In genomic region chrX:119168104-119168503, GRCh38 we compare ENCODE assay signal across 41 cellular contexts. TPM values are rescaled to one million over a fixed set of nuclear protein-coding genes. Genes with fewer than 3 reads are reported as not detected.
"Had no signal": no experiment of that assay in that cellular context is flagged by ENCODE, and none has a peak within 500 bp of the region (broad histone marks: within the 10 kb centered on the region; RNA-seq: fewer than 3 reads in every experiment).

No MANE protein-coding gene starts in this region.

- H3K27ac ChIP-seq: adrenal gland, ascending aorta, body of pancreas, brain microvascular endothelial cell, breast epithelium, cardiac muscle cell had no signal

- H3K36me3 Mint-ChIP-seq: activated naive CD4-positive, alpha-beta T cell treated with anti-CD3 and anti-CD28 coated beads, Interleukin-2, amount 10 ng/mL, durations not matched to agents 7 days and 5 days; activated naive CD4-positive, alpha-beta T cell treated with anti-CD3 and anti-CD28 coated beads, Interleukin-2, amount 50 U/mL, for 24 hours; activated naive CD4-positive, alpha-beta T cell treated with anti-CD3 and anti-CD28 coated beads, Interleukin-2, amount 50 U/mL, for 72 hours; activated naive CD8-positive, alpha-beta T cell; activated naive CD8-positive, alpha-beta T cell treated with anti-CD3 and anti-CD28 coated beads for 36 hours; activated naive CD8-positive, alpha-beta T cell treated with anti-CD3 and anti-CD28 coated beads, Interleukin-2, amount 10 ng/mL, durations not matched to agents 7 days and 5 days; brain had no signal

- DNase-seq: activated effector memory CD4-positive, alpha-beta T cell treated with anti-CD3 and anti-CD28 coated beads, Interleukin-2, amount 50 U/mL, for 16 hours; activated effector memory CD4-positive, alpha-beta T cell treated with Interleukin-2 at 50 U/mL for 16 hours; activated gamma-delta T cell; activated gamma-delta T cell treated with Interleukin-2 at 50 U/mL for 16 hours; activated naive CD4-positive, alpha-beta T cell; activated naive CD4-positive, alpha-beta T cell treated with anti-CD3 and anti-CD28 coated beads for 36 hours; activated naive CD4-positive, alpha-beta T cell treated with anti-CD3 and anti-CD28 coated beads, Interleukin-2, amount 10 ng/mL, durations not matched to agents 7 days and 5 days; activated naive CD4-positive, alpha-beta T cell treated with anti-CD3 and anti-CD28 coated beads, Interleukin-2, amount 50 U/mL, for 16 hours; activated naive CD4-positive, alpha-beta T cell treated with Interleukin-2 at 50 U/mL for 16 hours; activated naive CD8-positive, alpha-beta T cell treated with anti-CD3 and anti-CD28 coated beads for 36 hours; activated naive CD8-positive, alpha-beta T cell treated with anti-CD3 and anti-CD28 coated beads, Interleukin-2, amount 10 ng/mL, durations not matched to agents 7 days and 5 days; activated naive CD8-positive, alpha-beta T cell treated with anti-CD3 and anti-CD28 coated beads, Interleukin-2, amount 50 U/mL, for 24 hours; activated T-cell treated with anti-CD3 and anti-CD28 coated beads for 4 hours; activated T-cell treated with anti-CD3 and anti-CD28 coated beads, Interleukin-2, amount 50 U/mL, for 1 hour; activated T-cell treated with anti-CD3 and anti-CD28 coated beads, Interleukin-2, amount 50 U/mL, for 24 hours; activated T-cell treated with anti-CD3 and anti-CD28 coated beads, Interleukin-2, amount 50 U/mL, for 4 hours; activated T-cell treated with anti-CD3 and anti-CD28 coated beads, Interleukin-2, amount 50 U/mL, for 48 hours; activated T-cell treated with anti-CD3 and anti-CD28 coated beads, Interleukin-2, amount 50 U/mL, for 72 hours; adrenal gland; amniotic stem cell; amygdala; anterior cingulate cortex; aorta; body of pancreas; brain microvascular endothelial cell; caudate nucleus; central memory CD4-positive, alpha-beta T cell; cerebellar nuclear complex had no signal

- H3K9me3 Mint-ChIP-seq: activated naive CD4-positive, alpha-beta T cell treated with anti-CD3 and anti-CD28 coated beads for 36 hours; activated naive CD4-positive, alpha-beta T cell treated with anti-CD3 and anti-CD28 coated beads, Interleukin-2, amount 10 ng/mL, durations not matched to agents 7 days and 5 days; activated naive CD4-positive, alpha-beta T cell treated with anti-CD3 and anti-CD28 coated beads, Interleukin-2, amount 50 U/mL, for 24 hours; activated naive CD4-positive, alpha-beta T cell treated with anti-CD3 and anti-CD28 coated beads, Interleukin-2, amount 50 U/mL, for 72 hours; activated naive CD8-positive, alpha-beta T cell treated with anti-CD3 and anti-CD28 coated beads for 36 hours; activated naive CD8-positive, alpha-beta T cell treated with anti-CD3 and anti-CD28 coated beads, Interleukin-2, amount 10 ng/mL, durations not matched to agents 7 days and 5 days; activated naive CD8-positive, alpha-beta T cell treated with anti-CD3 and anti-CD28 coated beads, Interleukin-2, amount 50 U/mL, for 24 hours; activated T-cell treated with anti-CD3 and anti-CD28 coated beads, Interleukin-2, amount 50 U/mL, for 24 hours; activated T-cell treated with anti-CD3 and anti-CD28 coated beads, Interleukin-2, amount 50 U/mL, for 4 hours; activated T-cell treated with anti-CD3 and anti-CD28 coated beads, Interleukin-2, amount 50 U/mL, for 72 hours; activated T-helper 1 cell treated with anti-CD3 and anti-CD28 coated beads, Interleukin-12 subunit alpha, Interleukin-12 subunit beta, Interleukin-2, Interleukin-4 antibody, amounts not matched to agents 30 ng/mL and 10 ng/mL and 1 ng/mL, durations not matched to agents 14 hours and 24 hours and 36 hours; activated T-helper 17 cell treated with anti-CD3 and anti-CD28 coated beads, Interleukin-2, amount 50 U/mL, for 72 hours; activated T-helper 2 cell treated with anti-CD3 and anti-CD28 coated beads, Interferon-gamma antibody, Interleukin-2, Interleukin-4, amounts not matched to agents 10 μg/mL and 5 μg/mL and 100 μg/mL, durations not matched to agents 14 hours and 24 hours and 36 hours; central memory CD8-positive, alpha-beta T cell had no signal

- H3K4me1 Mint-ChIP-seq: activated naive CD4-positive, alpha-beta T cell treated with anti-CD3 and anti-CD28 coated beads, Interleukin-2, amount 10 ng/mL, durations not matched to agents 7 days and 5 days; activated naive CD4-positive, alpha-beta T cell treated with anti-CD3 and anti-CD28 coated beads, Interleukin-2, amount 50 U/mL, for 24 hours; activated naive CD8-positive, alpha-beta T cell treated with anti-CD3 and anti-CD28 coated beads for 36 hours; activated naive CD8-positive, alpha-beta T cell treated with anti-CD3 and anti-CD28 coated beads, Interleukin-2, amount 10 ng/mL, durations not matched to agents 7 days and 5 days; activated naive CD8-positive, alpha-beta T cell treated with anti-CD3 and anti-CD28 coated beads, Interleukin-2, amount 50 U/mL, for 24 hours; activated T-helper 17 cell treated with anti-CD3 and anti-CD28 coated beads, Interleukin-2, amount 50 U/mL, for 72 hours; brain; central memory CD8-positive, alpha-beta T cell had no signal

- H3K9me3 ChIP-seq: adrenal gland, ascending aorta, body of pancreas, breast epithelium had no signal

- H3K4me1 ChIP-seq: adrenal gland, ascending aorta, body of pancreas, breast epithelium had no signal

- H3K4me3 Mint-ChIP-seq: activated naive CD4-positive, alpha-beta T cell treated with anti-CD3 and anti-CD28 coated beads for 36 hours; activated naive CD4-positive, alpha-beta T cell treated with anti-CD3 and anti-CD28 coated beads, Interleukin-2, amount 10 ng/mL, durations not matched to agents 7 days and 5 days; activated naive CD4-positive, alpha-beta T cell treated with anti-CD3 and anti-CD28 coated beads, Interleukin-2, amount 50 U/mL, for 24 hours; activated naive CD8-positive, alpha-beta T cell; activated naive CD8-positive, alpha-beta T cell treated with anti-CD3 and anti-CD28 coated beads for 36 hours; activated naive CD8-positive, alpha-beta T cell treated with anti-CD3 and anti-CD28 coated beads, Interleukin-2, amount 10 ng/mL, durations not matched to agents 7 days and 5 days; activated naive CD8-positive, alpha-beta T cell treated with anti-CD3 and anti-CD28 coated beads, Interleukin-2, amount 50 U/mL, for 24 hours; activated T-cell treated with anti-CD3 and anti-CD28 coated beads, Interleukin-2, amount 50 U/mL, for 24 hours; activated T-cell treated with anti-CD3 and anti-CD28 coated beads, Interleukin-2, amount 50 U/mL, for 4 hours; activated T-cell treated with anti-CD3 and anti-CD28 coated beads, Interleukin-2, amount 50 U/mL, for 72 hours; activated T-helper 1 cell treated with anti-CD3 and anti-CD28 coated beads, Interleukin-12 subunit alpha, Interleukin-12 subunit beta, Interleukin-2, Interleukin-4 antibody, amounts not matched to agents 30 ng/mL and 10 ng/mL and 1 ng/mL, durations not matched to agents 14 hours and 24 hours and 36 hours; activated T-helper 17 cell treated with anti-CD3 and anti-CD28 coated beads, Interleukin-2, amount 50 U/mL, for 72 hours; brain; central memory CD8-positive, alpha-beta T cell had no signal

- H3K4me3 ChIP-seq: adrenal gland, ascending aorta, body of pancreas, breast epithelium, cardiac muscle cell had no signal

- H3K36me3 ChIP-seq: adrenal gland, ascending aorta, brain microvascular endothelial cell, breast epithelium, cardiac muscle cell had no signal

- H3K27ac Mint-ChIP-seq: activated naive CD4-positive, alpha-beta T cell treated with anti-CD3 and anti-CD28 coated beads for 36 hours; activated naive CD4-positive, alpha-beta T cell treated with anti-CD3 and anti-CD28 coated beads, Interleukin-2, amount 10 ng/mL, durations not matched to agents 7 days and 5 days; activated naive CD4-positive, alpha-beta T cell treated with anti-CD3 and anti-CD28 coated beads, Interleukin-2, amount 50 U/mL, for 24 hours; activated naive CD4-positive, alpha-beta T cell treated with anti-CD3 and anti-CD28 coated beads, Interleukin-2, amount 50 U/mL, for 72 hours; activated naive CD8-positive, alpha-beta T cell; activated naive CD8-positive, alpha-beta T cell treated with anti-CD3 and anti-CD28 coated beads for 36 hours; activated naive CD8-positive, alpha-beta T cell treated with anti-CD3 and anti-CD28 coated beads, Interleukin-2, amount 10 ng/mL, durations not matched to agents 7 days and 5 days; activated naive CD8-positive, alpha-beta T cell treated with anti-CD3 and anti-CD28 coated beads, Interleukin-2, amount 50 U/mL, for 24 hours; activated T-cell treated with anti-CD3 and anti-CD28 coated beads, Interleukin-2, amount 50 U/mL, for 24 hours; activated T-cell treated with anti-CD3 and anti-CD28 coated beads, Interleukin-2, amount 50 U/mL, for 72 hours; activated T-helper 1 cell treated with anti-CD3 and anti-CD28 coated beads, Interleukin-12 subunit alpha, Interleukin-12 subunit beta, Interleukin-2, Interleukin-4 antibody, amounts not matched to agents 30 ng/mL and 10 ng/mL and 1 ng/mL, durations not matched to agents 14 hours and 24 hours and 36 hours; activated T-helper 17 cell treated with anti-CD3 and anti-CD28 coated beads, Interleukin-2, amount 50 U/mL, for 72 hours; activated T-helper 2 cell treated with anti-CD3 and anti-CD28 coated beads, Interferon-gamma antibody, Interleukin-2, Interleukin-4, amounts not matched to agents 10 μg/mL and 5 μg/mL and 100 μg/mL, durations not matched to agents 14 hours and 24 hours and 36 hours; brain had no signal

- H3K27me3 ChIP-seq: adrenal gland, ascending aorta, body of pancreas, brain microvascular endothelial cell, breast epithelium, cardiac muscle cell had no signal

- H3K27me3 Mint-ChIP-seq: activated naive CD4-positive, alpha-beta T cell treated with anti-CD3 and anti-CD28 coated beads, Interleukin-2, amount 50 U/mL, for 24 hours; activated naive CD8-positive, alpha-beta T cell; activated naive CD8-positive, alpha-beta T cell treated with anti-CD3 and anti-CD28 coated beads for 36 hours; activated T-helper 17 cell treated with anti-CD3 and anti-CD28 coated beads, Interleukin-2, amount 50 U/mL, for 72 hours had no signal

RNA-seq across cellular contexts. Expression of gene KIAA1210, which starts 40.5 kb away (rescaled TPM):
- total RNA-seq: activated naive CD4-positive, alpha-beta T cell treated with anti-CD3 and anti-CD28 coated beads for 36 hours; activated naive CD4-positive, alpha-beta T cell treated with anti-CD3 and anti-CD28 coated beads, Interleukin-2, amount 50 U/mL, for 72 hours; activated naive CD8-positive, alpha-beta T cell treated with anti-CD3 and anti-CD28 coated beads for 36 hours; activated naive CD8-positive, alpha-beta T cell treated with anti-CD3 and anti-CD28 coated beads, Interleukin-2, amount 10 ng/mL, durations not matched to agents 7 days and 5 days; activated T-cell treated with anti-CD3 and anti-CD28 coated beads, Interleukin-2, amount 50 U/mL, for 4 hours; activated T-cell treated with anti-CD3 and anti-CD28 coated beads, Interleukin-2, amount 50 U/mL, for 72 hours; activated T-helper 1 cell treated with anti-CD3 and anti-CD28 coated beads, Interleukin-12 subunit alpha, Interleukin-12 subunit beta, Interleukin-2, Interleukin-4 antibody, amounts not matched to agents 30 ng/mL and 10 ng/mL and 1 ng/mL, durations not matched to agents 14 hours and 24 hours and 36 hours; activated T-helper 17 cell treated with anti-CD3 and anti-CD28 coated beads, Interleukin-2, amount 50 U/mL, for 72 hours; activated T-helper 2 cell treated with anti-CD3 and anti-CD28 coated beads, Interferon-gamma antibody, Interleukin-2, Interleukin-4, amounts not matched to agents 10 μg/mL and 5 μg/mL and 100 μg/mL, durations not matched to agents 14 hours and 24 hours and 36 hours; aorta; astrocyte; body of pancreas; bronchial epithelial cell; cardiac muscle cell had no signal
